ENCODE assay signal across 10 cellular contexts in the genomic region with DNA sequence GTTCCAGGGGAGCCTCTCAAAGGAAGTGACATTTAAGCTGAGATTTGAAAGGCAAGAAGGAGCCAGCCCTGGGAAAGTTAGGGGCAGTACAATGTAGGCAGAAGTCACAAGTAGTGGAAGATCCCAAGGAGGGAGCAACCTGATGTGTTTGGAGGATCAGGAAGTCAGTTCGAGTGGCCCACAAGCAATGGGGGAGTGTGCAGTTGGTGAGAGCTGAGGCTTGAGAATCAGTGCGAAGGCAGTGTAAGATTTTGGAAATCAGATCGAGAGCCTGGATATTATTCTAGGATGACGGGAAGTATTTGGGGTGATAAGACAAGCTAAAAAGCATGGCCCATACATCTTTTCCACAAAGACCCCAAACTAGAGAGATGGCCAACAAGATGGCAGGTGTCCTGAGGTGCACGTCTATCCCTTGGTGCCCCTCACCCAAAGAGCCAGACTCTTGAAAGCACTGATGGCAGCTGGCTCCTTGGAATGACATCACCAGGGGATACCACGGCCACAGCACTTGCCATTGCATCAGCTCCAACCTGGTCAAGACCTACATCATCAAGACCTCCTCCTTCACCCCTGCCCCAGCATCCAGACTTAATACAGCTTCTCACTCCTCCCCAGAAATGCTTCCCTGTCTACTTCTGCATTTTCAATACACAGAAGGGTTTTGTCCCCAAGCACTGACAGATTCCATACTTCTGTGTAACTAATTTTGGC.
DNase-seq lines count a peak whose midpoint lies in the region; ATAC-seq, FAIRE-seq and TF ChIP-seq lines count a peak whose summit lies in the region.
"Had no signal": no experiment of that assay in that cellular context is flagged by ENCODE, and none has a peak within 500 bp of the region (broad histone marks: within the 10 kb centered on the region; RNA-seq: fewer than 3 reads in every experiment).

No MANE protein-coding gene starts in this region.

- DNase-seq in D721Med (ENCODE audit: insufficient read length, low spot score) (no peak), NCI-H1930 (lab: John Stamatoyannopoulos, UW) (no peak), ACHN (no peak)
- no peak for DNase-seq in activated naive CD8-positive, alpha-beta T cell treated with anti-CD3 and anti-CD28 coated beads for 36 hours
- DNase-seq in stimulated activated CD8-positive, alpha-beta memory T cell treated with anti-CD3 and anti-CD28 coated beads, Interleukin-4, amount 100 ng/mL, for 48 hours, result no peak
- DNase-seq: activated CD4-positive, alpha-beta T cell treated with anti-CD3 and anti-CD28 coated beads, Interleukin-2, amount 50 U/mL, for 48 hours; NCI-H524 had no signal

- ATAC-seq in GM19395 (IDR thresholded peaks at IDR 0.05; ENCODE audit: unreplicated experiment) (peak; percentile 47), HG03432 (IDR thresholded peaks at IDR 0.05; ENCODE audit: unreplicated experiment) (peak; percentile 21), GM19328 (IDR thresholded peaks at IDR 0.05; ENCODE audit: unreplicated experiment) (no peak)

- H3K4me3 Mint-ChIP-seq in activated naive CD8-positive, alpha-beta T cell treated with anti-CD3 and anti-CD28 coated beads for 36 hours, result no peak overlapping the region

- in situ Hi-C loops in ACHN (cut with HindIII; ENCODE audit: low pct_ligation_motif_present, low pct_unique_long_range_greater_than_20kb, low sequenced_read_pairs), result no loop called here

- peaks cover 45% of the 10 kb centered on the region for H3K4me1 Mint-ChIP-seq in activated naive CD8-positive, alpha-beta T cell treated with anti-CD3 and anti-CD28 coated beads for 36 hours

- TF ChIP-seq CTCF in D721Med (IDR thresholded peaks at IDR 0.05; ENCODE audit: insufficient read depth, missing control alignments), result no peak

- H3K27me3 Mint-ChIP-seq in activated naive CD8-positive, alpha-beta T cell treated with anti-CD3 and anti-CD28 coated beads for 36 hours, result no peaks in the 10 kb centered on the region

- H3K27ac Mint-ChIP-seq in activated naive CD8-positive, alpha-beta T cell treated with anti-CD3 and anti-CD28 coated beads for 36 hours, result peak overlapping the region; percentile 57

- H3K36me3 Mint-ChIP-seq in activated naive CD8-positive, alpha-beta T cell treated with anti-CD3 and anti-CD28 coated beads for 36 hours, result peaks cover 39% of the 10 kb centered on the region

- peaks cover 3% of the 10 kb centered on the region for H3K9me3 Mint-ChIP-seq in activated naive CD8-positive, alpha-beta T cell treated with anti-CD3 and anti-CD28 coated beads for 36 hours

- peak; percentile 83 for FAIRE-seq in D721Med (lab: Jason Lieb, UNC)
